In the genomic region with DNA sequence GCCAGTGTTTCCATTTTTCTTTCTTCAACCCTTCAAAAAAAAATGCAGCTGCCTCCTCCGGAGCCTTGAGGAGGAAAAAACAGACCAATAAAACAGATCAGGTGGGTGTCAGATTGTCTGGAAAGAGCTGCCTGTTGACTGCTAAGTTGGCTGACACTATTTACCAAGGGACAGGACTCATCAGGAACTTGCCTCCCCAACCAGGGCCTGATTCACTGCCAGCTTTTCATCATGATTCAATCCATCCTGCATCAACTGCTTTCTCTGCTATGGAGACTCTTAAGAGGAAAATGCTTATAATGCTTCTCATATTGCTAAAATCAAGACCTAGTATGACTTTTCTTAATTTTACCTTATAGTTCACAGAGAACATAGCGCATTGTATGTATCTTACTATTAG, we compare ENCODE assay signal across 20 cellular contexts. TPM values are rescaled to one million over a fixed set of nuclear protein-coding genes. Genes with fewer than 3 reads are reported as not detected.
DNase-seq lines count a peak whose midpoint lies in the region; ATAC-seq, FAIRE-seq and TF ChIP-seq lines count a peak whose summit lies in the region.
"Had no signal": no experiment of that assay in that cellular context is flagged by ENCODE, and none has a peak within 500 bp of the region (broad histone marks: within the 10 kb centered on the region; RNA-seq: fewer than 3 reads in every experiment).

No MANE protein-coding gene starts in this region.

- FAIRE-seq in bronchial epithelial cell (lab: Jason Lieb, UNC) = no peak
- FAIRE-seq: GM12892, GM19239 had no signal

- intact Hi-C loops in mucosa of descending colon (cut with DNase I, micrococcal nuclease) = no loop called here

- no peaks in the 10 kb centered on the region for H3K27me3 ChIP-seq in BLaER1
- H3K27me3 ChIP-seq in bronchial epithelial cell (ENCODE audit: control insufficient read depth, insufficient read depth, low read length) = peaks cover 1% of the 10 kb centered on the region
- no peaks in the 10 kb centered on the region for H3K27me3 ChIP-seq in hepatocyte

- H3K9me2 ChIP-seq in hepatocyte (replicated peaks; ENCODE audit: insufficient read depth) = no peaks in the 10 kb centered on the region

- H3K27ac ChIP-seq in BLaER1 (no peak overlapping the region), hepatocyte (no peak overlapping the region)
- H3K27ac ChIP-seq: C4-2B had no signal

- H3K9me3 ChIP-seq in BLaER1 (no peaks in the 10 kb centered on the region), hepatocyte (ENCODE audit: low read depth) (no peaks in the 10 kb centered on the region), mucosa of descending colon (no peaks in the 10 kb centered on the region)

- H3K36me3 ChIP-seq in BLaER1 = no peaks in the 10 kb centered on the region
- no peaks in the 10 kb centered on the region for H3K36me3 ChIP-seq in bronchial epithelial cell (ENCODE audit: control insufficient read depth, insufficient read depth, low read length)
- no peaks in the 10 kb centered on the region for H3K36me3 ChIP-seq in hepatocyte (replicated peaks; ENCODE audit: insufficient read depth, low read depth)
- H3K36me3 ChIP-seq in mucosa of descending colon (ENCODE audit: low read depth) = no peaks in the 10 kb centered on the region

- no peak overlapping the region for H3K9ac ChIP-seq in BLaER1

- peak; percentile 29 for DNase-seq in bronchial epithelial cell (ENCODE audit: low read depth)
- DNase-seq in hepatocyte (ENCODE audit: low spot score) = peak; percentile 13
- peak in 1 of 3 donors; percentile 37 for DNase-seq in mucosa of descending colon
- no peak for DNase-seq in NCI-H82 (lab: John Stamatoyannopoulos, UW)
- DNase-seq: ACHN, DND-41, GDM1, HCEC 1CT, HFFc6 had no signal

- no peak overlapping the region for H2AFZ ChIP-seq in hepatocyte

- TF ChIP-seq CTCF in bronchial epithelial cell (IDR thresholded peaks at IDR 0.05; ENCODE audit: insufficient read depth, low read length, severe bottlenecking) (no peak), hepatocyte (IDR thresholded peaks at IDR 0.05; ENCODE audit: poor library complexity) (no peak), mucosa of descending colon (IDR thresholded peaks at IDR 0.05) (no peak)

- 60% methylated on average over 2 of the region's 2 CpGs for WGBS in hepatocyte (ENCODE audit: low lambda C conversion rate, missing lambda C conversion rate)

- H3K4me1 ChIP-seq in BLaER1 (peaks cover 13% of the 10 kb centered on the region), hepatocyte (ENCODE audit: insufficient read depth) (peaks cover 7% of the 10 kb centered on the region), mucosa of descending colon (ENCODE audit: low read depth) (peaks cover 9% of the 10 kb centered on the region)

- ATAC-seq in mucosa of descending colon = peak; percentile 76
- no peak for ATAC-seq in HG03159 (IDR thresholded peaks at IDR 0.05; ENCODE audit: unreplicated experiment)
- ATAC-seq in GM21390 (IDR thresholded peaks at IDR 0.05; ENCODE audit: unreplicated experiment) = no peak
- ATAC-seq in HG02798 (IDR thresholded peaks at IDR 0.05; ENCODE audit: poor library complexity, unreplicated experiment) = no peak

- no peaks in the 10 kb centered on the region for H3K79me2 ChIP-seq in hepatocyte

- H4K20me1 ChIP-seq in BLaER1 = no peaks in the 10 kb centered on the region
- H4K20me1 ChIP-seq in hepatocyte (ENCODE audit: insufficient read depth, poor library complexity, severe bottlenecking) = no peaks in the 10 kb centered on the region

- H3K4me2 ChIP-seq in BLaER1 = peak overlapping the region; percentile 51
- peak overlapping the region; percentile 53 for H3K4me2 ChIP-seq in hepatocyte

- H3K4me3 ChIP-seq in BLaER1 = no peak overlapping the region
- no peak overlapping the region for H3K4me3 ChIP-seq in bronchial epithelial cell (ENCODE audit: low read depth, low read length)
- H3K4me3 ChIP-seq in hepatocyte = no peak overlapping the region
- no peak overlapping the region for H3K4me3 ChIP-seq in mucosa of descending colon

RNA-seq across cellular contexts. Expression of gene HTR4, which starts 21.3 kb away (rescaled TPM):
- 0.26 TPM in 1 of 2 replicates, not detected in the other for total RNA-seq in bronchial epithelial cell
- 2.0 and 2.3 TPM in 2 replicates for total RNA-seq in hepatocyte
- 0.17 and 0.29 TPM in 2 replicates for polyA plus RNA-seq in hepatocyte
- total RNA-seq in mucosa of descending colon = 10 to 100 TPM; 15.0 to 18.8 (median 17.3) TPM
- total RNA-seq: A172; CD4-positive, alpha-beta memory T cell; H4; HFFc6 had no signal
- polyA plus RNA-seq: CD4-positive, alpha-beta memory T cell; IgD-negative memory B cell had no signal
